8 cellular contexts compared by ENCODE assay signal in the genomic region with DNA sequence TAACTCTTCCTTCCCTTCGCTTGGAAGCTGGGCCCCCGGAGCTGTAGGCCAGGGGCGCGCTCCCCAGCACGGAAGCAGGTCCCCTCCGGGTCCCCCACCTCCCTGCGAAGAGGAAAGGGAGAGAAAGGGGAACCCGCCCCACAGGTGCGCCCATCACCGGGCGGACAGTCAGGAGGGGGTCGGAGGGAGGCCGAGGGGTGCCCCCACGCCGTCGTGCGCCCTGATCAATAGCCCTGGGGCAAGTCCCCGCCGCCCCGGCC. TPM values are rescaled to one million over a fixed set of nuclear protein-coding genes. Genes with fewer than 3 reads are reported as not detected.
DNase-seq lines count a peak whose midpoint lies in the region; ATAC-seq and TF ChIP-seq lines count a peak whose summit lies in the region.

No MANE protein-coding gene starts in this region.

- H3K4me3 Mint-ChIP-seq in naive thymus-derived CD4-positive, alpha-beta T cell = peak overlapping the region; percentile 61 to 85 (median 76)

- no peaks in the 10 kb centered on the region for H3K36me3 Mint-ChIP-seq in naive thymus-derived CD4-positive, alpha-beta T cell

- no peak overlapping the region for H3K27ac Mint-ChIP-seq in naive thymus-derived CD4-positive, alpha-beta T cell

- H3K4me1 ChIP-seq in BE2C (peaks cover 6% of the 10 kb centered on the region), HUES6 (ENCODE audit: control insufficient read depth, insufficient read depth, low read length) (peaks cover 51% of the 10 kb centered on the region)
- peaks cover 5 to 7% of the 10 kb centered on the region in 2 donors for H3K4me1 ChIP-seq in naive thymus-derived CD4-positive, alpha-beta T cell (ENCODE audit: control insufficient read depth in 2 of 2, insufficient read depth in 2 of 2, low read length in 2 of 2)

- DNase-seq in BE2C (no peak), NCI-H187 treated with DMSO at 0.1 percent for 48 hours (lab: John Stamatoyannopoulos, UW) (no peak), NCI-H2171 (lab: John Stamatoyannopoulos, UW) (no peak), MV-4-11 (lab: John Stamatoyannopoulos, UW) (no peak), NCI-H510A treated with DMSO at 0.1 percent for 48 hours (lab: John Stamatoyannopoulos, UW) (no peak)
- DNase-seq in naive thymus-derived CD4-positive, alpha-beta T cell = no peak

- H3K36me3 ChIP-seq in BE2C (no peaks in the 10 kb centered on the region), HUES6 (ENCODE audit: control insufficient read depth, insufficient read depth, low read length) (no peaks in the 10 kb centered on the region)
- H3K36me3 ChIP-seq in naive thymus-derived CD4-positive, alpha-beta T cell (ENCODE audit: control insufficient read depth in 2 of 3, insufficient read depth in 3 of 3, low read length in 3 of 3) = no peaks in the 10 kb centered on the region

- peaks cover 0 to 6% (median 0%) of the 10 kb centered on the region in 7 donors for H3K4me1 Mint-ChIP-seq in naive thymus-derived CD4-positive, alpha-beta T cell

- no peak for TF ChIP-seq CTCF in BE2C (IDR thresholded peaks at IDR 0.05; ENCODE audit: low read depth, low read length)

- ATAC-seq in naive thymus-derived CD4-positive, alpha-beta T cell = no peak

- no peaks in the 10 kb centered on the region for H3K27me3 Mint-ChIP-seq in naive thymus-derived CD4-positive, alpha-beta T cell

- peak overlapping the region; percentile 45 for H3K9ac ChIP-seq in HUES6 (ENCODE audit: low read length)

- H3K9me3 Mint-ChIP-seq in naive thymus-derived CD4-positive, alpha-beta T cell = no peaks in the 10 kb centered on the region

- no peaks in the 10 kb centered on the region for H3K9me3 ChIP-seq in BE2C
- no peaks in the 10 kb centered on the region for H3K9me3 ChIP-seq in HUES6 (ENCODE audit: control insufficient read depth, insufficient read depth, low read depth, low read length)
- H3K9me3 ChIP-seq in naive thymus-derived CD4-positive, alpha-beta T cell (ENCODE audit: control insufficient read depth in 2 of 3, low read length in 3 of 3) = no peaks in the 10 kb centered on the region

- H3K27me3 ChIP-seq in BE2C (no peaks in the 10 kb centered on the region), HUES6 (ENCODE audit: control insufficient read depth, insufficient read depth, low read length) (peaks cover 25% of the 10 kb centered on the region; the same call in 1 of the 2 replicates)
- H3K27me3 ChIP-seq in naive thymus-derived CD4-positive, alpha-beta T cell (ENCODE audit: control insufficient read depth in 2 of 2, insufficient read depth in 2 of 2, low read length in 2 of 2) = no peaks in the 10 kb centered on the region

- POLR2A ChIA-PET in naive thymus-derived CD4-positive, alpha-beta T cell (lab: Charles Lee) = interaction anchor here (1.0 to 1.7 kb wide), 3 partner anchors 39 to 203 kb away, joined by 3 to 9 read pairs (median 6); no protein-coding TSS in a partner anchor

- intact Hi-C loops in naive thymus-derived CD4-positive, alpha-beta T cell (cut with micrococcal nuclease) = loop anchor here (5.0 kb wide), 1 partner anchor 41 kb away; no protein-coding TSS in a partner anchor

- CTCF ChIA-PET in naive thymus-derived CD4-positive, alpha-beta T cell (lab: Charles Lee) = no interaction called here

- H3K27ac ChIP-seq in HUES6 (ENCODE audit: low read depth, low read length) (no peak overlapping the region), cingulate gyrus (ENCODE audit: low read depth, low read length) (peak overlapping the region; percentile 19)
- H3K27ac ChIP-seq in naive thymus-derived CD4-positive, alpha-beta T cell (ENCODE audit: low read depth, low read length) = peak overlapping the region; percentile 49

- H3K4me3 ChIP-seq in BE2C (ENCODE audit: low read depth, low read length) = peak overlapping the region; percentile 63
- H3K4me3 ChIP-seq in HUES6 (ENCODE audit: low read depth, low read length) = peak overlapping the region; percentile 80
- H3K4me3 ChIP-seq in naive thymus-derived CD4-positive, alpha-beta T cell (ENCODE audit: low read length) = peak overlapping the region; percentile 52

RNA-seq across cellular contexts. Expression of a gene that starts 0.8 kb away (rescaled TPM):
- 82.5 TPM for polyA plus RNA-seq in BE2C (2012; ENCODE audit: insufficient read depth, insufficient read length, low read depth)
- 10 to 100 TPM in 2 of 5 experiments, 1 to 10 TPM in 3; 2.3 to 20.6 (median 8.5) TPM for total RNA-seq in naive thymus-derived CD4-positive, alpha-beta T cell
- 10 to 100 TPM; 12.0 to 13.1 TPM for polyA plus RNA-seq in naive thymus-derived CD4-positive, alpha-beta T cell

RNA-seq across cellular contexts. Expression of a gene that starts 23.7 kb away (rescaled TPM):
- polyA plus RNA-seq in BE2C (2012; ENCODE audit: insufficient read depth, insufficient read length, low read depth) = 154 TPM
- 1 to 10 TPM in 1 of 5 experiments, under 1 TPM in 2, not detected in 2; 0.56 to 2.3 (median 0.97) TPM for total RNA-seq in naive thymus-derived CD4-positive, alpha-beta T cell
- not detected for polyA plus RNA-seq in naive thymus-derived CD4-positive, alpha-beta T cell

RNA-seq across cellular contexts. Expression of a gene that starts 25.9 kb away (rescaled TPM):
- polyA plus RNA-seq in BE2C (2012; ENCODE audit: insufficient read depth, insufficient read length, low read depth) = 119 TPM
- total RNA-seq in naive thymus-derived CD4-positive, alpha-beta T cell = 1 to 10 TPM in 1 of 5 experiments, under 1 TPM in 2, not detected in 2; 0.46 to 1.6 (median 0.56) TPM
- under 1 TPM; 0.11 to 0.31 TPM for polyA plus RNA-seq in naive thymus-derived CD4-positive, alpha-beta T cell

RNA-seq across cellular contexts. Expression of a gene that starts 56.3 kb away (rescaled TPM):
- not detected for polyA plus RNA-seq in BE2C (2012; ENCODE audit: insufficient read depth, insufficient read length, low read depth)
- total RNA-seq in naive thymus-derived CD4-positive, alpha-beta T cell = 1 to 10 TPM in 3 of 5 experiments, under 1 TPM in 1, not detected in 1; 0.34 to 3.2 (median 1.2) TPM
- polyA plus RNA-seq in naive thymus-derived CD4-positive, alpha-beta T cell = 1 to 10 TPM in 1 of 2 donors, under 1 TPM in 1; 0.45 to 1.1 TPM
